Comparison of ENCODE assay signal across 1 cellular context in the genomic region with DNA sequence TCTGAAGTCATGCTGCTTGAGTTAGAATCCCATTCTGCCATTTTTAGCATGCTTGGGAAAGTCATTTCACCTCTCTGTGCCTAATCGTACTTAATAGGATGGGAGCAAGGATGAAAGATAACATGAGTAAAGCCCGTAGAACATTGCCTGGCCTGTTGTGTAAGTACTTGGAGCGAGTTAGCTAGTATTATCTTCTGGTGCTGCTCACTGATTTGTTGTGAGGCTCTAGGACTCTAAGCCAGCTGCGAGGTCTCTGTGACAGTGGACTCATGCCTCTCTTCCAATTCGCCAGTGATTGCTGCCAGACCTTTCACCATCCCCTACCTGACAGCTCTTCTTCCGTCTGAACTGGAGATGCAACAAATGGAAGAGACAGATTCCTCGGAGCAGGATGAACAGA.
TF ChIP-seq lines count a peak whose summit lies in the region.

No MANE protein-coding gene starts in this region.

TF ChIP-seq in IMR-90, 13 proteins besides CTCF, POLR2A, EP300 and RAD21 (continued from another document):
- TF ChIP-seq, protein P1, sequence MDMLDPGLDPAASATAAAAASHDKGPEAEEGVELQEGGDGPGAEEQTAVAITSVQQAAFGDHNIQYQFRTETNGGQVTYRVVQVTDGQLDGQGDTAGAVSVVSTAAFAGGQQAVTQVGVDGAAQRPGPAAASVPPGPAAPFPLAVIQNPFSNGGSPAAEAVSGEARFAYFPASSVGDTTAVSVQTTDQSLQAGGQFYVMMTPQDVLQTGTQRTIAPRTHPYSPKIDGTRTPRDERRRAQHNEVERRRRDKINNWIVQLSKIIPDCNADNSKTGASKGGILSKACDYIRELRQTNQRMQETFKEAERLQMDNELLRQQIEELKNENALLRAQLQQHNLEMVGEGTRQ (IDR thresholded peaks at IDR 0.05; ENCODE audit: low read depth, low read length): no peak
- TF ChIP-seq MAFK (IDR thresholded peaks at IDR 0.05; ENCODE audit: low read depth, low read length) (no peak), NFE2L2 (IDR thresholded peaks at IDR 0.05; ENCODE audit: low read depth, low read length) (no peak), CHD1 (IDR thresholded peaks at IDR 0.05; ENCODE audit: low read depth, low read length) (no peak), RFX5 (IDR thresholded peaks at IDR 0.05; ENCODE audit: low read depth, low read length) (no peak), MAZ (IDR thresholded peaks at IDR 0.05; ENCODE audit: borderline replicate concordance, low read depth, low read length) (no peak)
